8 cellular contexts compared by ENCODE assay signal in genomic region chr15:42575188-42576039, GRCh38. TPM values are rescaled to one million over a fixed set of nuclear protein-coding genes. Genes with fewer than 3 reads are reported as not detected.
A peak's percentile ranks its signal among the peaks of the same experiment; 100 is the strongest.
DNase-seq lines count a peak whose midpoint lies in the region; ATAC-seq and TF ChIP-seq lines count a peak whose summit lies in the region.

TSS of gene STARD9 (plus strand) at chr15:42575606. CDS start at chr15:42575716, 110 bp downstream.

- H3K27ac Mint-ChIP-seq in T-helper 1 cell treated with Interleukin-12 subunit alpha and Interleukin-12 subunit beta and Interleukin-4 antibody, amounts not matched to agents 30 μg/mL and 1 μg/mL, for 36 hours: peak within 1 kb of the TSS; percentile 75

- peak; percentile 88 for DNase-seq in NCI-H1694 treated with DMSO at 0.1 percent for 48 hours (lab: John Stamatoyannopoulos, UW)
- peak; percentile 76 to 99 (median 97) for DNase-seq in amygdala (lab: John Stamatoyannopoulos, UW)
- peak; percentile 99 for DNase-seq in left ventricle myocardium superior
- peak; percentile 96 for DNase-seq in prostate gland (ENCODE audit: low spot score)
- peak; percentile 98 for DNase-seq in ureter (ENCODE audit: low spot score)

- peak within 1 kb of the TSS; percentile 74 to 79 for H3K27ac ChIP-seq in prostate gland

- H3K27me3 ChIP-seq in prostate gland (replicated peaks; ENCODE audit: insufficient read depth): no peaks in the 10 kb centered on the region

- H3K27me3 Mint-ChIP-seq in T-helper 1 cell treated with Interleukin-12 subunit alpha and Interleukin-12 subunit beta and Interleukin-4 antibody, amounts not matched to agents 30 μg/mL and 1 μg/mL, for 36 hours (ENCODE audit: low read depth): peaks cover 30% of the 10 kb centered on the region

- no peak for TF ChIP-seq CTCF in prostate gland (IDR thresholded peaks at IDR 0.05)

- peak within 1 kb of the TSS; percentile 49 to 65 for H3K4me3 ChIP-seq in prostate gland

- H3K4me1 Mint-ChIP-seq in T-helper 1 cell treated with Interleukin-12 subunit alpha and Interleukin-12 subunit beta and Interleukin-4 antibody, amounts not matched to agents 30 μg/mL and 1 μg/mL, for 36 hours (ENCODE audit: low read depth): peaks cover 26% of the 10 kb centered on the region

- intact Hi-C loops in left ventricle myocardium superior (cut with micrococcal nuclease): no loop called here
- intact Hi-C loops in prostate gland (cut with DNase I): no loop called here

- ATAC-seq in GM18499 (IDR thresholded peaks at IDR 0.05; ENCODE audit: insufficient read depth, unreplicated experiment) (peak; percentile 71), HG02938 (IDR thresholded peaks at IDR 0.05; ENCODE audit: unreplicated experiment) (peak; percentile 90), left ventricle myocardium superior (peak; percentile 94)

- H3K9me3 ChIP-seq in prostate gland: no peaks in the 10 kb centered on the region

- no peaks in the 10 kb centered on the region for H3K9me3 Mint-ChIP-seq in T-helper 1 cell treated with Interleukin-12 subunit alpha and Interleukin-12 subunit beta and Interleukin-4 antibody, amounts not matched to agents 30 μg/mL and 1 μg/mL, for 36 hours

- H3K4me1 ChIP-seq in prostate gland (replicated peaks): no peaks in the 10 kb centered on the region

- peak; percentile 41 for TF ChIP-seq POLR2A in prostate gland (IDR thresholded peaks at IDR 0.05)

- peaks cover 6% of the 10 kb centered on the region for H3K36me3 Mint-ChIP-seq in T-helper 1 cell treated with Interleukin-12 subunit alpha and Interleukin-12 subunit beta and Interleukin-4 antibody, amounts not matched to agents 30 μg/mL and 1 μg/mL, for 36 hours (ENCODE audit: low read depth)

- no peaks in the 10 kb centered on the region for H3K36me3 ChIP-seq in prostate gland

- WGBS in prostate gland: under 1% methylated on average over 63 of the region's 95 CpGs

- H3K4me3 Mint-ChIP-seq in T-helper 1 cell treated with Interleukin-12 subunit alpha and Interleukin-12 subunit beta and Interleukin-4 antibody, amounts not matched to agents 30 μg/mL and 1 μg/mL, for 36 hours: peak within 1 kb of the TSS; percentile 88

RNA-seq across cellular contexts. Expression of gene STARD9, which starts in this region (rescaled TPM):
- 6.9 TPM for total RNA-seq in left ventricle myocardium superior
- 10 to 100 TPM in 1 of 2 donors, 1 to 10 TPM in 1; 2.6 to 45.8 TPM for total RNA-seq in prostate gland
- total RNA-seq in ureter: 18.0 TPM

Comparison
In these comparisons a context has a peak if more than half of its experiments do, and no peak if none do; other contexts are left out.
1. Peak in every context shown above with its lines: DNase-seq, ATAC-seq, H3K4me3 ChIP-seq and H3K27ac ChIP-seq.